ENCODE assay signal across 31 cellular contexts in genomic region chr1:7269525-7269924, GRCh38.
"Had no signal": no experiment of that assay in that cellular context is flagged by ENCODE, and none has a peak within 500 bp of the region (broad histone marks: within the 10 kb centered on the region; RNA-seq: fewer than 3 reads in every experiment).

No MANE protein-coding gene starts in this region.

- H3K27ac Mint-ChIP-seq: natural killer cell; nephron; neural progenitor cell; progenitor cell of endocrine pancreas; stimulated activated memory B cell treated with anti-CD40 and anti-IgM and Interleukin-4, amounts not matched to agents 10 μg/mL and 1 μg/mL and 100 μg/mL, for 72 hours; stimulated activated naive CD8-positive, alpha-beta T cell treated with anti-CD3 and anti-CD28 coated beads, Interleukin-15, amount 100 ng/mL, for 72 hours; type B pancreatic cell had no signal

- H2AFZ ChIP-seq: neural progenitor cell, parathyroid adenoma had no signal

- H3K4me1 ChIP-seq: parathyroid adenoma, psoas muscle, spleen, suprapubic skin, testis, tibial artery, upper lobe of right lung, uterus had no signal

- H3K27ac ChIP-seq: neural progenitor cell, ovary, parathyroid adenoma, psoas muscle, right lobe of liver, skin epidermis, spleen, suprapubic skin, testis, tibial artery, transverse colon, upper lobe of right lung, uterus had no signal

- H3K4me3 ChIP-seq: neural progenitor cell, ovary, psoas muscle, right lobe of liver, skin epidermis, smooth muscle cell, spleen, suprapubic skin, testis, tibial artery, transverse colon, upper lobe of right lung, uterus had no signal

- H3K27me3 ChIP-seq: neural progenitor cell, ovary, right lobe of liver, transverse colon, uterus had no signal

- H3K36me3 ChIP-seq: neural progenitor cell, ovary, right lobe of liver, spleen, suprapubic skin, tibial artery, transverse colon, upper lobe of right lung, uterus had no signal

- H3K9me3 ChIP-seq: ovary, right lobe of liver, testis, uterus had no signal

- H3K79me2 ChIP-seq: parathyroid adenoma had no signal

- ATAC-seq: natural killer cell; psoas muscle; right cardiac atrium; right lobe of liver; stimulated activated memory B cell treated with anti-CD40 and anti-IgM and Interleukin-4, amounts not matched to agents 10 μg/mL and 1 μg/mL and 100 μg/mL, for 72 hours; stimulated activated naive CD8-positive, alpha-beta T cell treated with anti-CD3 and anti-CD28 coated beads, Interleukin-15, amount 100 ng/mL, for 72 hours; stimulated activated naive CD8-positive, alpha-beta T cell treated with anti-CD3 and anti-CD28 coated beads, Interleukin-15, Interleukin-2, amounts not matched to agents 100 U/mL and 50 U/mL, for 24 hours; upper lobe of right lung had no signal

- H3K9ac ChIP-seq: neural progenitor cell, parathyroid adenoma had no signal

- DNase-seq: natural killer cell; occipital lobe; ovary; posterior cingulate gyrus; psoas muscle; right cardiac atrium; right lobe of liver; spleen; stimulated activated CD4-positive, alpha-beta T cell treated with anti-CD3 and anti-CD28 coated beads, Interleukin-12 subunit alpha, Interleukin-12 subunit beta, amount 100 ng/mL, for 4 hours; stimulated activated CD4-positive, alpha-beta T cell treated with anti-CD3 and anti-CD28 coated beads, Interleukin-1b, Interleukin-23, amount 100 ng/mL, for 48 hours; stimulated activated CD4-positive, alpha-beta T cell treated with anti-CD3 and anti-CD28 coated beads, Interleukin-4, amount 100 ng/mL, for 1 hour; stimulated activated CD4-positive, alpha-beta T cell treated with anti-CD3 and anti-CD28 coated beads, Interleukin-4, amount 100 ng/mL, for 4 hours; stimulated activated CD8-positive, alpha-beta memory T cell treated with anti-CD3 and anti-CD28 coated beads, Interleukin-4, amount 100 ng/mL, for 48 hours; stimulated activated naive CD4-positive, alpha-beta T cell; stimulated activated naive CD8-positive, alpha-beta T cell treated with anti-CD3 and anti-CD28 coated beads, Interleukin-15, amount 100 ng/mL, for 72 hours; stimulated activated naive CD8-positive, alpha-beta T cell treated with anti-CD3 and anti-CD28 coated beads, Interleukin-15, Interleukin-2, amounts not matched to agents 100 U/mL and 50 U/mL, for 24 hours; substantia nigra; testis; tibial artery; transverse colon; upper lobe of right lung; uterus had no signal

- H3K36me3 Mint-ChIP-seq: neural progenitor cell had no signal

- H3K4me2 ChIP-seq: neural progenitor cell, smooth muscle cell had no signal
